Comparison of ENCODE assay signal across 12 cellular contexts in genomic region chr4:104425003-104425402, GRCh38.
DNase-seq lines count a peak whose midpoint lies in the region; ATAC-seq, FAIRE-seq and TF ChIP-seq lines count a peak whose summit lies in the region.
"Had no signal": no experiment of that assay in that cellular context is flagged by ENCODE, and none has a peak within 500 bp of the region (broad histone marks: within the 10 kb centered on the region; RNA-seq: fewer than 3 reads in every experiment).

No MANE protein-coding gene starts in this region.

- WGBS in pancreas, 2 donors, result 3% methylated on average over 8 of the region's 8 CpGs

- H3K4me1 Mint-ChIP-seq in CD8-positive, alpha-beta memory T cell, result no peaks in the 10 kb centered on the region
- no peaks in the 10 kb centered on the region for H3K4me1 Mint-ChIP-seq in CD4-positive, alpha-beta T cell (ENCODE audit: low read depth)
- H3K4me1 Mint-ChIP-seq: B cell, naive B cell had no signal

- H3K36me3 ChIP-seq in adipocyte (ENCODE audit: control insufficient read depth, insufficient read depth, low read length, severe bottlenecking), result no peaks in the 10 kb centered on the region
- H3K36me3 ChIP-seq in pancreas, result no peaks in the 10 kb centered on the region
- H3K36me3 ChIP-seq in CD8-positive, alpha-beta memory T cell (ENCODE audit: insufficient read depth, low read length), result no peaks in the 10 kb centered on the region
- H3K36me3 ChIP-seq in tibial artery, result no peaks in the 10 kb centered on the region

- no peak for FAIRE-seq in pancreas (lab: Jason Lieb, UNC)

- peaks cover 3% of the 10 kb centered on the region for H3K4me1 ChIP-seq in adipocyte (ENCODE audit: control insufficient read depth, insufficient read depth, low read length)
- H3K4me1 ChIP-seq in pancreas, result no peaks in the 10 kb centered on the region
- no peaks in the 10 kb centered on the region for H3K4me1 ChIP-seq in CD8-positive, alpha-beta memory T cell (ENCODE audit: insufficient read depth, low read length)
- peaks cover 0 to 7% (median 0%) of the 10 kb centered on the region in 4 donors for H3K4me1 ChIP-seq in tibial artery

- H3K27ac ChIP-seq in pancreas, result no peak overlapping the region
- H3K27ac ChIP-seq in CD8-positive, alpha-beta memory T cell (ENCODE audit: low read depth, low read length), result no peak overlapping the region
- H3K27ac ChIP-seq in tibial artery, result no peak overlapping the region
- no peak overlapping the region for H3K27ac ChIP-seq in CD4-positive, alpha-beta T cell (ENCODE audit: low read depth, low read length)

- H3K27ac Mint-ChIP-seq in CD8-positive, alpha-beta memory T cell, result peak overlapping the region in 1 of 8 donors; percentile 22
- no peak overlapping the region for H3K27ac Mint-ChIP-seq in CD4-positive, alpha-beta T cell
- H3K27ac Mint-ChIP-seq: B cell, naive B cell had no signal

- intact Hi-C loops in left ventricle myocardium superior (cut with micrococcal nuclease) (no loop called here), pancreas (cut with DNase I) (no loop called here), tibial artery (cut with DNase I; ENCODE audit: low total_unique reads) (no loop called here)
- intact Hi-C loops in CD4-positive, alpha-beta T cell (cut with DNase I, micrococcal nuclease), result no loop called here

- H3K4me3 Mint-ChIP-seq in CD8-positive, alpha-beta memory T cell, result peak overlapping the region in 1 of 7 donors; percentile 68
- no peak overlapping the region for H3K4me3 Mint-ChIP-seq in CD4-positive, alpha-beta T cell
- H3K4me3 Mint-ChIP-seq: B cell, naive B cell had no signal

- no peaks in the 10 kb centered on the region for H3K9me3 ChIP-seq in adipocyte (ENCODE audit: control insufficient read depth, low read length)
- H3K9me3 ChIP-seq in pancreas, result no peaks in the 10 kb centered on the region
- no peaks in the 10 kb centered on the region for H3K9me3 ChIP-seq in CD8-positive, alpha-beta memory T cell (ENCODE audit: low read length)
- H3K9me3 ChIP-seq in tibial artery, result no peaks in the 10 kb centered on the region
- no peaks in the 10 kb centered on the region for H3K9me3 ChIP-seq in CD4-positive, alpha-beta T cell (ENCODE audit: control insufficient read depth, low read length)

- peak; percentile 16 for DNase-seq in Ammon's horn (ENCODE audit: low spot score)
- no peak for DNase-seq in adipocyte (ENCODE audit: low read depth)
- no peak for DNase-seq in left ventricle myocardium superior
- no peak for DNase-seq in pancreas
- DNase-seq in NCI-H226, result no peak
- no peak for DNase-seq in CD8-positive, alpha-beta memory T cell
- no peak for DNase-seq in tibial artery
- no peak for DNase-seq in CD4-positive, alpha-beta T cell
- DNase-seq: activated CD4-positive, alpha-beta T cell treated with anti-CD3 and anti-CD28 coated beads, Interleukin-2, amount 50 U/mL, for 4 hours; naive B cell; SW 1271 had no signal

- CTCF ChIA-PET in CD8-positive, alpha-beta memory T cell (lab: Charles Lee), result no interaction called here
- CTCF ChIA-PET in CD4-positive, alpha-beta T cell (lab: Charles Lee), result no interaction called here

- H3K27me3 ChIP-seq in adipocyte (replicated peaks; ENCODE audit: control insufficient read depth, insufficient read depth, low read length) (no peaks in the 10 kb centered on the region), pancreas (no peaks in the 10 kb centered on the region), tibial artery (no peaks in the 10 kb centered on the region)
- H3K27me3 ChIP-seq in CD8-positive, alpha-beta memory T cell (ENCODE audit: insufficient read depth, low read length, poor library complexity, severe bottlenecking), result no peaks in the 10 kb centered on the region
- no peaks in the 10 kb centered on the region for H3K27me3 ChIP-seq in CD4-positive, alpha-beta T cell (ENCODE audit: control insufficient read depth, insufficient read depth, low read length)

- no peak overlapping the region for H3K9ac ChIP-seq in adipocyte (ENCODE audit: low read length)

- peak; percentile 30 for ATAC-seq in left ventricle myocardium superior
- ATAC-seq in pancreas, result peak; percentile 43 to 90 (median 83)
- ATAC-seq in CD4-positive, alpha-beta T cell (ENCODE audit: poor library complexity), result no peak

- POLR2A ChIA-PET in CD8-positive, alpha-beta memory T cell (lab: Charles Lee), result no interaction called here
- POLR2A ChIA-PET in CD4-positive, alpha-beta T cell (lab: Charles Lee), result no interaction called here

- H3K27me3 Mint-ChIP-seq in CD8-positive, alpha-beta memory T cell, result peaks cover 0 to 5% of the 10 kb centered on the region in 2 donors
- no peaks in the 10 kb centered on the region for H3K27me3 Mint-ChIP-seq in CD4-positive, alpha-beta T cell
- H3K27me3 Mint-ChIP-seq: B cell, naive B cell had no signal

- H3K4me3 ChIP-seq in adipocyte (ENCODE audit: low read length) (peak overlapping the region; percentile 77), pancreas (peak overlapping the region; percentile 4 to 40 (median 20)), tibial artery (peak overlapping the region in 1 of 2 donors; percentile 28)
- H3K4me3 ChIP-seq in CD8-positive, alpha-beta memory T cell (ENCODE audit: low read length), result no peak overlapping the region

- TF ChIP-seq CTCF in pancreas (IDR thresholded peaks at IDR 0.05) (no peak), tibial artery (IDR thresholded peaks at IDR 0.05) (no peak)
- TF ChIP-seq CTCF in CD4-positive, alpha-beta T cell (IDR thresholded peaks at IDR 0.05), result no peak

- no peaks in the 10 kb centered on the region for H3K36me3 Mint-ChIP-seq in CD8-positive, alpha-beta memory T cell
- no peaks in the 10 kb centered on the region for H3K36me3 Mint-ChIP-seq in CD4-positive, alpha-beta T cell (ENCODE audit: low read depth)
- H3K36me3 Mint-ChIP-seq: naive B cell had no signal

- H3K9me3 Mint-ChIP-seq in CD8-positive, alpha-beta memory T cell, result peaks cover 0 to 9% (median 0%) of the 10 kb centered on the region in 5 donors
- peaks cover 4% of the 10 kb centered on the region for H3K9me3 Mint-ChIP-seq in CD4-positive, alpha-beta T cell
